9 cellular contexts compared by ENCODE assay signal in the genomic region with DNA sequence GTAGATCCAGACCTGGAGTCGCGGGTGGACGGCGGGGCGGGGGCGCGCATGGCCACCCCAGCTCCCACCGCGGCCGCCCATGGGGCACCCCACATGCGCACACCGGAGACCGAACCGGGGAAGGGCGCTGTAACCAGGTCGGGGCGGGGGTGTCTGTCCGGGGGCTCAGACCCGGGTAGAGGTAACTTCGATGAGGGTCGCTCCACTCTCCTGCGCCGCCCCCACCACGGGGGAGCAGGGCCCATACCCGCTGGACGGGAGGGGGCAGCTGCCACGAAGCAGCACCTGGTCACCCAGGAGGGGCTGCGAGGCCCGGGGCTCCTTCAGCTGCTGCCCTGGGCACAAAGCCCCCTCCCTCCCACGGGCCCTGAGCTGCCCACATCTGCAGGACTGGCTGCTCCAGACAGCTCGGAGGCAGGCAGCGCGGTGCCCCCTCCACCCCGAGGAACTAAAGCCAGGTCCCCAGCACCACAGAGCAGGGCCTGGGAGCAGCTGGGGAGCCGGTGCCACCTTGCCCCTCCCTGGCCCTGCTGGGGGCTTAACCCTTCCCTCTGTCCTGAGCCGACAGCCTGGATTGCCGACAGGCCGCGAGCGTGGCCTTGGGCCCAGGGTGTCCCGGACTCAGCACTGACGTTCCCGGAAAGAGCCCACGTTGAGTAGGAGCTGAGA. TPM values are rescaled to one million over a fixed set of nuclear protein-coding genes. Genes with fewer than 3 reads are reported as not detected.
DNase-seq lines count a peak whose midpoint lies in the region; ATAC-seq and TF ChIP-seq lines count a peak whose summit lies in the region.
"Not testable (repeated sequence)": the region's sequence is repeated elsewhere in the genome, so short reads cannot be mapped to it uniquely, and the experiment has no call there.
"Had no signal": no experiment of that assay in that cellular context is flagged by ENCODE, and none has a peak within 500 bp of the region (broad histone marks: within the 10 kb centered on the region; RNA-seq: fewer than 3 reads in every experiment).

No MANE protein-coding gene starts in this region.

- not testable (repeated sequence) for H2BK15ac ChIP-seq in H9 (ENCODE audit: low read depth, low read length)

- H3K18ac ChIP-seq in H9 (ENCODE audit: insufficient read length, low read depth, low read length): not testable (repeated sequence)

- peak overlapping the region; percentile 35 for H3K27ac ChIP-seq in CD4-positive, alpha-beta T cell (ENCODE audit: low read depth, low read length)
- H3K27ac ChIP-seq in H9 (ENCODE audit: insufficient read length, low read depth, low read length): not testable (repeated sequence)
- H3K27ac ChIP-seq in colonic mucosa (peak overlapping the region; percentile 90), right cardiac atrium (ENCODE audit: low read length) (peak overlapping the region; percentile 84), stomach (peak overlapping the region; percentile 85 to 97 (median 93))

- not testable (repeated sequence) for H3K79me2 ChIP-seq in H9 (ENCODE audit: insufficient read depth, low read length)

- H3K23me2 ChIP-seq in H9 (ENCODE audit: insufficient read length, low read depth, low read length, poor library complexity, severe bottlenecking): peaks cover 30% of the 10 kb centered on the region

- H2BK12ac ChIP-seq in H9 (ENCODE audit: insufficient read length, low read depth, low read length): not testable (repeated sequence)

- peak overlapping the region; percentile 94 for H3K4me3 Mint-ChIP-seq in CD4-positive, alpha-beta T cell
- peak overlapping the region in 1 of 2 experiments; percentile 97; a peak in 3 of 5 replicates for H3K4me3 Mint-ChIP-seq in H9
- peak overlapping the region; percentile 93 for H3K4me3 Mint-ChIP-seq in neural crest cell

- H3K27me3 Mint-ChIP-seq in CD4-positive, alpha-beta T cell; H9 (ENCODE audit: low read depth): not testable (repeated sequence)
- H3K27me3 Mint-ChIP-seq in neural crest cell (ENCODE audit: low read depth): peaks cover 45% of the 10 kb centered on the region

- not testable (repeated sequence) for H2BK120ac ChIP-seq in H9 (ENCODE audit: low read depth, low read length, poor library complexity, severe bottlenecking)

- ATAC-seq in CD4-positive, alpha-beta T cell (ENCODE audit: poor library complexity): peak; percentile 9
- ATAC-seq in right cardiac atrium: peak; percentile 42 to 51

- intact Hi-C loops in CD4-positive, alpha-beta T cell (cut with DNase I, micrococcal nuclease); colonic mucosa (cut with DNase I); right cardiac atrium (cut with DNase I); stomach (cut with DNase I; ENCODE audit: low total_unique reads): not testable (repeated sequence)

- H3K9me3 Mint-ChIP-seq in CD4-positive, alpha-beta T cell; H9; neural crest cell: not testable (repeated sequence)

- H3K4me2 ChIP-seq in H9 (ENCODE audit: insufficient read depth, insufficient read length, low read length): peak overlapping the region; percentile 72

- not testable (repeated sequence) for H3K9ac ChIP-seq in H9 (ENCODE audit: extremely low read depth, insufficient read length, low read length)
- H3K9ac ChIP-seq in colonic mucosa (ENCODE audit: low read depth in 2 of 2, low read length in 2 of 2): peak overlapping the region; percentile 58 to 66

- H3T11ph ChIP-seq in H9 (ENCODE audit: low read length): not testable (repeated sequence)

- H3K36me3 ChIP-seq in colonic mucosa, stomach: not testable (repeated sequence)

- H4K8ac ChIP-seq in H9 (replicated peaks; ENCODE audit: insufficient read length, low read depth, low read length): not testable (repeated sequence)

- POLR2A ChIA-PET in CD4-positive, alpha-beta T cell (lab: Charles Lee): interaction anchor here (0.9 to 1.1 kb wide), 3 partner anchors 9 to 37 kb away, joined by 3 read pairs; no protein-coding TSS in a partner anchor

- not testable (repeated sequence) for H2BK5ac ChIP-seq in H9 (ENCODE audit: insufficient read length, low read length)

- H3K4me3 ChIP-seq in LNCaP clone FGC (ENCODE audit: low read depth, low read length) (peak overlapping the region; percentile 38), colonic mucosa (peak overlapping the region; percentile 44), right cardiac atrium (ENCODE audit: low read length) (peak overlapping the region; percentile 71), stomach (peak overlapping the region; percentile 55 to 73 (median 67))

- H4K5ac ChIP-seq in H9 (ENCODE audit: insufficient read length, low read depth, low read length): not testable (repeated sequence)

- peaks cover 40% of the 10 kb centered on the region for H3K4me1 Mint-ChIP-seq in CD4-positive, alpha-beta T cell (ENCODE audit: low read depth)
- peaks cover 25 to 45% of the 10 kb centered on the region in 2 experiments for H3K4me1 Mint-ChIP-seq in H9
- peaks cover 28% of the 10 kb centered on the region for H3K4me1 Mint-ChIP-seq in neural crest cell

- not testable (repeated sequence) for H2AK5ac ChIP-seq in H9 (ENCODE audit: insufficient read length, low read length)

- H3K23ac ChIP-seq in H9 (ENCODE audit: insufficient read length, low read depth, low read length): not testable (repeated sequence)

- H3K56ac ChIP-seq in H9 (ENCODE audit: insufficient read length, low read depth, low read length): not testable (repeated sequence)

- H3K27me3 ChIP-seq in CD4-positive, alpha-beta T cell (ENCODE audit: control insufficient read depth, insufficient read depth, low read length); H9 (ENCODE audit: insufficient read depth, low read length); colonic mucosa; right cardiac atrium (ENCODE audit: control insufficient read depth, insufficient read depth): not testable (repeated sequence)
- peaks cover 0 to 25% (median 15%) of the 10 kb centered on the region in 3 donors for H3K27me3 ChIP-seq in stomach

- not testable (repeated sequence) for H3K9me3 ChIP-seq in CD4-positive, alpha-beta T cell (ENCODE audit: control insufficient read depth, low read length); H9 (ENCODE audit: control insufficient read depth, low read depth, low read length); colonic mucosa; right cardiac atrium (ENCODE audit: control insufficient read depth, low read length); stomach

- H3K4ac ChIP-seq in H9 (ENCODE audit: low read depth, low read length): not testable (repeated sequence)

- not testable (repeated sequence) for H4K20me1 ChIP-seq in H9 (ENCODE audit: control insufficient read depth, insufficient read depth, insufficient read length)

- H2AFZ ChIP-seq in H9 (ENCODE audit: low read length): not testable (repeated sequence)

- not testable (repeated sequence) for TF ChIP-seq EP300 in stomach (IDR thresholded peaks at IDR 0.05)

- H4K91ac ChIP-seq in H9 (ENCODE audit: insufficient read length, low read depth, low read length): not testable (repeated sequence)

- WGBS in H9 (ENCODE audit: extremely low coverage, insufficient read length, low lambda C conversion rate): no CpG with 5 or more reads among the region's 44 CpGs
- WGBS in right cardiac atrium: 1% methylated on average over 21 of the region's 44 CpGs
- 0 to 5% (median 2%) methylated on average over 5 to 18 of the region's 44 CpGs; no CpG with 5 or more reads in 1 of the 5 donors for WGBS in stomach, 5 donors

- H3K14ac ChIP-seq in H9 (ENCODE audit: insufficient read depth, low read length): not testable (repeated sequence)

- H3K27ac Mint-ChIP-seq in CD4-positive, alpha-beta T cell: peak overlapping the region; percentile 88
- not testable (repeated sequence) for H3K27ac Mint-ChIP-seq in H9; neural crest cell (ENCODE audit: unreplicated experiment)

- H3K79me1 ChIP-seq in H9 (ENCODE audit: insufficient read depth, low read depth, low read length, poor library complexity, severe bottlenecking): not testable (repeated sequence)

- peaks cover 37% of the 10 kb centered on the region for H3K36me3 Mint-ChIP-seq in CD4-positive, alpha-beta T cell (ENCODE audit: low read depth)
- H3K36me3 Mint-ChIP-seq in H9 (ENCODE audit: insufficient read depth in 1 of 3, low read depth in 3 of 3): peaks cover 6 to 17% (median 6%) of the 10 kb centered on the region in 3 experiments; a peak in 6 of 7 replicates
- not testable (repeated sequence) for H3K36me3 Mint-ChIP-seq in neural crest cell (ENCODE audit: low read depth)

- H2BK20ac ChIP-seq in H9 (ENCODE audit: low read depth, low read length, poor library complexity, severe bottlenecking): not testable (repeated sequence)

- not testable (repeated sequence) for DNase-seq in CD4-positive, alpha-beta T cell; H9; LNCaP clone FGC (ENCODE audit: low read depth); colonic mucosa; neural crest cell (ENCODE audit: low read depth, low spot score); stomach
- peak; percentile 58 for DNase-seq in activated T-cell treated with anti-CD3 and anti-CD28 coated beads, Interleukin-2, amount 50 U/mL, for 1 hour
- peak; percentile 28 to 80 (median 76) for DNase-seq in right cardiac atrium

- CTCF ChIA-PET in CD4-positive, alpha-beta T cell (lab: Charles Lee): not testable (repeated sequence)

- TF ChIP-seq POLR2A in stomach (IDR thresholded peaks at IDR 0.05): not testable (repeated sequence)

- not testable (repeated sequence) for TF ChIP-seq CTCF in CD4-positive, alpha-beta T cell (IDR thresholded peaks at IDR 0.05); H9 (conservative IDR thresholded peaks at IDR 0.05); LNCaP clone FGC (IDR thresholded peaks at IDR 0.05; ENCODE audit: control insufficient read depth, extremely low read depth, insufficient read depth); colonic mucosa (IDR thresholded peaks at IDR 0.05); neural crest cell (conservative IDR thresholded peaks at IDR 0.05); stomach (IDR thresholded peaks at IDR 0.05)

- not testable (repeated sequence) for H3K4me1 ChIP-seq in H9 (ENCODE audit: insufficient read depth, low read length); colonic mucosa; right cardiac atrium (ENCODE audit: control insufficient read depth, insufficient read depth, low read length)
- peaks cover 0 to 45% (median 24%) of the 10 kb centered on the region in 4 donors for H3K4me1 ChIP-seq in stomach

RNA-seq across cellular contexts. Expression of gene IFITM3, which starts 1.7 kb away (rescaled TPM):
- total RNA-seq in CD4-positive, alpha-beta T cell: 10 to 100 TPM; 15.9 to 20.1 TPM
- total RNA-seq in H9 (2021) (419 and 425 TPM in 2 replicates), colonic mucosa (100 to 1,000 TPM; 132 to 160 TPM), right cardiac atrium (100 to 1,000 TPM; 263 to 569 (median 519) TPM), neural crest cell (156 and 165 TPM in 2 replicates), stomach (100 to 1,000 TPM in 3 of 5 donors, 10 to 100 TPM in 2; 11.9 to 271 (median 127) TPM)
- polyA plus RNA-seq in right cardiac atrium (749 TPM), stomach (1,000 to 10,000 TPM in 1 of 3 donors, 100 to 1,000 TPM in 2; 538 to 1,128 (median 677) TPM)

RNA-seq across cellular contexts. Expression of gene IFITM1, which starts 5.1 kb away (rescaled TPM):
- total RNA-seq in CD4-positive, alpha-beta T cell: 100 to 1,000 TPM; 286 to 306 TPM
- total RNA-seq in H9 (2021) (498 and 500 TPM in 2 replicates), colonic mucosa (100 to 1,000 TPM in 1 of 2 donors, 10 to 100 TPM in 1; 63.3 to 101 TPM), right cardiac atrium (100 to 1,000 TPM in 3 of 4 donors, 10 to 100 TPM in 1; 85.0 to 169 (median 116) TPM), neural crest cell (2.0 and 2.3 TPM in 2 replicates), stomach (10 to 100 TPM in 4 of 5 donors, 1 to 10 TPM in 1; 7.0 to 59.8 (median 17.3) TPM)
- polyA plus RNA-seq in right cardiac atrium (235 TPM), stomach (100 to 1,000 TPM in 2 of 3 donors, 10 to 100 TPM in 1; 79.9 to 224 (median 119) TPM)

RNA-seq across cellular contexts. Expression of gene IFITM2, which starts 11.3 kb away (rescaled TPM):
- 100 to 1,000 TPM; 364 to 383 TPM for total RNA-seq in CD4-positive, alpha-beta T cell
- total RNA-seq in H9 (2021): 421 and 425 TPM in 2 replicates
- 100 to 1,000 TPM in 1 of 2 donors, 10 to 100 TPM in 1; 74.1 to 115 TPM for total RNA-seq in colonic mucosa
- 100 to 1,000 TPM; 180 to 290 (median 240) TPM for total RNA-seq in right cardiac atrium
- 393 TPM for polyA plus RNA-seq in right cardiac atrium
- 55.0 and 67.2 TPM in 2 replicates for total RNA-seq in neural crest cell
- 10 to 100 TPM in 4 of 5 donors, 1 to 10 TPM in 1; 8.8 to 61.7 (median 12.9) TPM for total RNA-seq in stomach
- 100 to 1,000 TPM; 276 to 394 (median 344) TPM for polyA plus RNA-seq in stomach

RNA-seq across cellular contexts. Expression of gene IFITM5, which starts 19.6 kb away (rescaled TPM):
- total RNA-seq in CD4-positive, alpha-beta T cell: not detected
- total RNA-seq in H9 (2021): not detected in 2 replicates
- not detected for total RNA-seq in colonic mucosa
- not detected for total RNA-seq in right cardiac atrium
- not detected for polyA plus RNA-seq in right cardiac atrium
- not detected in 2 replicates for total RNA-seq in neural crest cell
- under 1 TPM in 1 of 5 donors, not detected in 4; 0.73 TPM for total RNA-seq in stomach
- polyA plus RNA-seq in stomach: not detected
- total RNA-seq: dermis microvascular lymphatic vessel endothelial cell had no signal

RNA-seq across cellular contexts. Expression of gene PGGHG, which starts 30.0 kb away (rescaled TPM):
- 100 to 1,000 TPM; 670 to 671 TPM for total RNA-seq in CD4-positive, alpha-beta T cell
- 57.9 and 58.3 TPM in 2 replicates for total RNA-seq in H9 (2021)
- 10 to 100 TPM; 10.6 to 12.9 TPM for total RNA-seq in colonic mucosa
- 10 to 100 TPM in 3 of 4 donors, 1 to 10 TPM in 1; 9.9 to 15.8 (median 11.9) TPM for total RNA-seq in right cardiac atrium
- polyA plus RNA-seq in right cardiac atrium: 18.7 TPM
- total RNA-seq in neural crest cell: 23.2 and 25.1 TPM in 2 replicates
- 10 to 100 TPM in 4 of 5 donors, 1 to 10 TPM in 1; 3.5 to 34.8 (median 11.9) TPM for total RNA-seq in stomach
- polyA plus RNA-seq in stomach: 10 to 100 TPM; 14.4 to 44.0 (median 20.7) TPM
